ENCODE assay signal across 27 cellular contexts in the genomic region with DNA sequence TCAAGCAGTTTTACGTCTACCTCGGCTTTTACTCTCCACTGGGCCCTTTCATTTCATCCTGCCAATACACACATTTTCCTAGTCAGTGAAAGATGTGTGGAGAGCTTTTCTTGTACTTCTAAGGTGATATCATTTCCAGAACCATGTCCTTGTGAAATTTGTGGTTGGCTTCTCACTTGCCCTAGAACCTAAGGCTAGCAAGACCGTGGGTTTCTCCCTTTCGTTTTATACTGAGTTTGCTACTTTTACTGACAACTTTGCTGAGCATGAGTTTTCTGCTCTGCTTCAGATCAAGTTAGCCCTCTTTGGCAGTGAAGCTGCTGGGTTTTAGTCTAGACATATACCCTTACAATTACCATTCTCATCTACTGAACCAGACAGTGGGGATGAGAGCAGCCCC.
"Had no signal": no experiment of that assay in that cellular context is flagged by ENCODE, and none has a peak within 500 bp of the region (broad histone marks: within the 10 kb centered on the region; RNA-seq: fewer than 3 reads in every experiment).

No MANE protein-coding gene starts in this region.

- H3K4me1 ChIP-seq: colonic mucosa, gastroesophageal sphincter, heart right ventricle, lower lobe of right lung, psoas muscle, sigmoid colon, spleen, tibial nerve, upper lobe of right lung, uterus had no signal

- FAIRE-seq: keratinocyte had no signal

- H3K27ac ChIP-seq: colonic mucosa, epithelial cell of prostate, gastroesophageal sphincter, heart right ventricle, lower lobe of right lung, ovary, psoas muscle, sigmoid colon, spleen, thoracic aorta, tibial nerve, upper lobe of right lung, uterus had no signal

- H3K9me3 ChIP-seq: colonic mucosa, gastroesophageal sphincter, lower lobe of right lung, ovary, sigmoid colon, thoracic aorta, tibial nerve, upper lobe of right lung, uterus had no signal

- DNase-seq: colonic mucosa; effector CD8-positive, alpha-beta T cell; endodermal cell; foreskin fibroblast; glutamatergic neuron; heart right ventricle; hippocampal formation; left ventricle myocardium superior; lower lobe of right lung; natural killer cell; occipital lobe; ovary; posterior cingulate gyrus; psoas muscle; right cardiac atrium; sigmoid colon; spleen; stimulated activated CD4-positive, alpha-beta T cell treated with anti-CD3 and anti-CD28 coated beads, Interleukin-2, amount 100 ng/mL, for 48 hours; stimulated activated naive B cell treated with anti-CD40 and anti-IgM and Interleukin-4, amounts not matched to agents 10 μg/mL and 1 μg/mL and 100 μg/mL, for 72 hours; upper lobe of right lung; uterus had no signal

- H3K36me3 ChIP-seq: colonic mucosa, gastroesophageal sphincter, heart right ventricle, lower lobe of right lung, ovary, sigmoid colon, spleen, thoracic aorta, tibial nerve, upper lobe of right lung, uterus had no signal

- H3K27me3 ChIP-seq: colonic mucosa, gastroesophageal sphincter, ovary, sigmoid colon, tibial nerve, upper lobe of right lung, uterus had no signal

- H3K4me3 ChIP-seq: colonic mucosa, gastroesophageal sphincter, heart right ventricle, lower lobe of right lung, ovary, psoas muscle, sigmoid colon, spleen, thoracic aorta, tibial nerve, upper lobe of right lung, uterus had no signal

- ATAC-seq: esophagus mucosa; gastroesophageal sphincter; heart right ventricle; left ventricle myocardium superior; lower lobe of right lung; natural killer cell; psoas muscle; right cardiac atrium; stimulated activated naive B cell treated with anti-CD40 and anti-IgM and Interleukin-4, amounts not matched to agents 10 μg/mL and 1 μg/mL and 100 μg/mL, for 72 hours; upper lobe of right lung had no signal
